ENCODE assay signal across 20 cellular contexts in the genomic region with DNA sequence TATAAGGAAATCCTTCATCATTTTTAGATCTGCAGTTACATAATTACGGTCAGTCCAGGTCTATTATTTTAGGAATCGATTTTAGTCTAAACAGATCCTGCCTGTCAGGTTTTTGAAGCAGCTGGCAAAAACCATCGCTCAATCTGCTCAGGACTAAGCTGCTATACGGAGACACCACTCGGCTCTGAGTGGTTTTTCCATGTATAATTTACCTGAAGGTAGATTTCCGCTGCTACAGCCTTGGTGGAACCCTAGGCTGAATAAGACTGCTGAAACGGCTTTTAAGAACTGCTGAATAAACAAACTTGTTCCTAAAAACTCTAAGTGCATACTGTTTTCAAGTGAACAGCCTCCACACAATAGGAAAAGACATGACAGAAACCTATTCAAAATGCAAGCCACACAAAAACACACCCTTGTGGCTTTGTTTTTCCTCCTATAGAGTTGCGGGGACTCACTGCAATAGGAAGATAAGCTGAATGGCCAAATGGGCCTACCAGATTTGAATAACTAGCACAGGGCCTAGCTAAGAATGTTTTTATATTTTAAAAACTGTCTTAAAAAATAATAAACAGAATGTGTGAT.
DNase-seq lines count a peak whose midpoint lies in the region; ATAC-seq and TF ChIP-seq lines count a peak whose summit lies in the region.
"Had no signal": no experiment of that assay in that cellular context is flagged by ENCODE, and none has a peak within 500 bp of the region (broad histone marks: within the 10 kb centered on the region; RNA-seq: fewer than 3 reads in every experiment).

No MANE protein-coding gene starts in this region.

- H3K4me1 Mint-ChIP-seq in endodermal cell, result peaks cover 19% of the 10 kb centered on the region

- ATAC-seq in HG02678 (IDR thresholded peaks at IDR 0.05; ENCODE audit: unreplicated experiment), result no peak
- no peak for ATAC-seq in HG02840 (IDR thresholded peaks at IDR 0.05; ENCODE audit: low FRiP score, unreplicated experiment)
- ATAC-seq: sciatic nerve had no signal

- WGBS in endodermal cell (ENCODE audit: insufficient coverage in 1 of 2, insufficient read length in 1 of 2), 2 experiments, result 81% methylated on average over 8 of the region's 8 CpGs

- in situ Hi-C loops in HAP-1 (cut with MboI; ENCODE audit: low sequenced_read_pairs), result no loop called here

- H3K4me3 ChIP-seq in HAP-1 (no peak overlapping the region), endodermal cell (ENCODE audit: low read length) (no peak overlapping the region)
- H3K4me3 ChIP-seq: lung, ovary had no signal

- DNase-seq in DMS153 (lab: John Stamatoyannopoulos, UW), result peak; percentile 38
- DNase-seq in HAP-1 (ENCODE audit: low spot score in 2 of 2), result peak; percentile 56 to 92
- DNase-seq in NCI-H2227 (lab: John Stamatoyannopoulos, UW; ENCODE audit: unreplicated experiment), result peak; percentile 47
- no peak for DNase-seq in endodermal cell
- no peak for DNase-seq in NCI-H2081 treated with DMSO at 0.1 percent for 48 hours (lab: John Stamatoyannopoulos, UW)
- no peak for DNase-seq in DMS 273 (lab: John Stamatoyannopoulos, UW; ENCODE audit: unreplicated experiment)
- DNase-seq: activated CD4-positive, alpha-beta T cell treated with anti-CD3 and anti-CD28 coated beads, Interleukin-2, amount 50 U/mL, for 48 hours; CD4-positive, alpha-beta memory T cell; cerebellar nuclear complex; DND-41; immature natural killer cell; naive B cell; NCI-H1092; ovary; stimulated activated naive CD4-positive, alpha-beta T cell; trophoblast cell had no signal

- H3K9ac ChIP-seq in endodermal cell (ENCODE audit: extremely low read depth, low read length, poor library complexity, severe bottlenecking), result no peak overlapping the region

- peaks cover 42% of the 10 kb centered on the region for H3K36me3 Mint-ChIP-seq in endodermal cell (ENCODE audit: low read depth)

- peaks cover 16% of the 10 kb centered on the region for H3K4me1 ChIP-seq in HAP-1
- H3K4me1 ChIP-seq in endodermal cell (ENCODE audit: control insufficient read depth, insufficient read depth, low read length), result peaks cover 9% of the 10 kb centered on the region

- H3K36me3 ChIP-seq in HAP-1 (replicated peaks) (peaks cover 3% of the 10 kb centered on the region; the same call in 1 of the 2 replicates), endodermal cell (ENCODE audit: control insufficient read depth, insufficient read depth, low read length) (peaks cover 59% of the 10 kb centered on the region)
- H3K36me3 ChIP-seq: ovary had no signal

- no peak overlapping the region for H3K4me3 Mint-ChIP-seq in endodermal cell
- H3K4me3 Mint-ChIP-seq: CD4-positive, alpha-beta memory T cell; immature natural killer cell; naive B cell had no signal

- no peaks in the 10 kb centered on the region for H3K9me3 Mint-ChIP-seq in endodermal cell
- H3K9me3 Mint-ChIP-seq: immature natural killer cell, naive B cell had no signal

- no peak overlapping the region for H3K27ac Mint-ChIP-seq in endodermal cell

- H3K9me3 ChIP-seq in HAP-1 (no peaks in the 10 kb centered on the region), endodermal cell (ENCODE audit: control insufficient read depth, low read length) (no peaks in the 10 kb centered on the region)
- H3K9me3 ChIP-seq: ovary had no signal

- H3K27me3 ChIP-seq in HAP-1 (ENCODE audit: low read depth), result no peaks in the 10 kb centered on the region
- no peaks in the 10 kb centered on the region for H3K27me3 ChIP-seq in endodermal cell (ENCODE audit: control insufficient read depth, insufficient read depth, low read length, poor library complexity, severe bottlenecking)
- H3K27me3 ChIP-seq: ovary had no signal

- H3K27ac ChIP-seq in endodermal cell (ENCODE audit: low read depth, low read length), result peak overlapping the region; percentile 16

- no peak for TF ChIP-seq CTCF in endodermal cell (conservative IDR thresholded peaks at IDR 0.05)

- peaks cover 19% of the 10 kb centered on the region for H3K27me3 Mint-ChIP-seq in endodermal cell (ENCODE audit: insufficient read depth)
- H3K27me3 Mint-ChIP-seq: CD4-positive, alpha-beta memory T cell; naive B cell had no signal

Comparison
In these comparisons a context has a peak if more than half of its experiments do, and no peak if none do; other contexts are left out.
1. DNase-seq: peak in DMS153 (single experiment), HAP-1 (2 of 2) and NCI-H2227 (single experiment); none in endodermal cell (single experiment), NCI-H2081 treated with DMSO at 0.1 percent for 48 hours (single experiment) and DMS 273 (single experiment).